Comparison of ENCODE assay signal across 4 cellular contexts in genomic region chr16:74391454-74392050, GRCh38. TPM values are rescaled to one million over a fixed set of nuclear protein-coding genes. Genes with fewer than 3 reads are reported as not detected.
"Had no signal": no experiment of that assay in that cellular context is flagged by ENCODE, and none has a peak within 500 bp of the region (broad histone marks: within the 10 kb centered on the region; RNA-seq: fewer than 3 reads in every experiment).

No MANE protein-coding gene starts in this region.

RNA-seq across cellular contexts. Expression of gene NPIPB15, which starts 15.4 kb away (rescaled TPM):
- total RNA-seq: activated naive CD8-positive, alpha-beta T cell treated with anti-CD3 and anti-CD28 coated beads, Interleukin-2, amount 10 ng/mL, durations not matched to agents 7 days and 5 days; cardiac septum; RPMI7951 had no signal

RNA-seq across cellular contexts. Expression of gene CLEC18B, which starts 29.7 kb away (rescaled TPM):
- total RNA-seq: RPMI7951, SJCRH30 had no signal
